ENCODE assay signal across 16 cellular contexts in the genomic region with DNA sequence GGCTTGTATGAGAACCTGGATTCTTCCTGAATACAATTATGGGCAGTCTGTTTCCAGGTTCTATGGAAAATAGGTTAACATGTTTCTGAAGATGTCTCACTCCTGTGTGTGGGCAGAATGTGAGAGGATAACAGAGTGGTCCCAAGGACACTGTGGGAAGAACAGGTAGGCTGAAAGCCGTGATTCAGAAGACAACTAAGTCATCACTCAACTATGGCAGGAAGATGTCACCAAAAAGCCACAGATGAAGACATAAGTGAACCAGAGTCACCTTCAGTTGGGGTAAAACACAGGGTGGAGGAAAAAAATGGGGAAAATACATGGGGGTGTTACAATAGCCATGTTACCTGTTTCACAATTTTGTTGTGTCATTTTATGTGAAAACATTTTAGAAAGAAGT.
DNase-seq lines count a peak whose midpoint lies in the region; ATAC-seq lines count a peak whose summit lies in the region.
"Had no signal": no experiment of that assay in that cellular context is flagged by ENCODE, and none has a peak within 500 bp of the region (broad histone marks: within the 10 kb centered on the region; RNA-seq: fewer than 3 reads in every experiment).

No MANE protein-coding gene starts in this region.

- peaks cover 13% of the 10 kb centered on the region for H3K36me3 Mint-ChIP-seq in activated CD4-positive, alpha-beta T cell treated with anti-CD3 and anti-CD28 coated beads, Interleukin-2, amount 10 ng/mL, durations not matched to agents 24 days and 14 days (ENCODE audit: low read depth)

- peak overlapping the region; percentile 70 for H3K27ac ChIP-seq in epithelial cell of prostate
- H3K27ac ChIP-seq in SJCRH30: no peak overlapping the region
- H3K27ac ChIP-seq: C4-2B, parathyroid adenoma had no signal

- DNase-seq in activated CD4-positive, alpha-beta T cell treated with anti-CD3 and anti-CD28 coated beads, Interleukin-2, amount 10 ng/mL, durations not matched to agents 24 days and 14 days: no peak
- DNase-seq in activated CD4-positive, alpha-beta T cell treated with anti-CD3 and anti-CD28 coated beads for 1 hour: no peak
- DNase-seq in epithelial cell of prostate (ENCODE audit: low read depth, low spot score) (no peak), SJCRH30 (no peak)
- DNase-seq: DMS79; effector memory CD4-positive, alpha-beta T cell; left colon; NCI-H1694 treated with DMSO at 0.1 percent for 48 hours; NCI-H446 treated with DMSO at 0.1 percent for 48 hours; SIG-M5 had no signal

- H3K27ac Mint-ChIP-seq in activated CD4-positive, alpha-beta T cell treated with anti-CD3 and anti-CD28 coated beads, Interleukin-2, amount 10 ng/mL, durations not matched to agents 24 days and 14 days: peak overlapping the region; percentile 78

- no peaks in the 10 kb centered on the region for H3K9me3 ChIP-seq in SJCRH30 (replicated peaks)

- H3K27me3 Mint-ChIP-seq in activated CD4-positive, alpha-beta T cell treated with anti-CD3 and anti-CD28 coated beads, Interleukin-2, amount 10 ng/mL, durations not matched to agents 24 days and 14 days: no peaks in the 10 kb centered on the region

- H3K4me1 Mint-ChIP-seq in activated CD4-positive, alpha-beta T cell treated with anti-CD3 and anti-CD28 coated beads, Interleukin-2, amount 10 ng/mL, durations not matched to agents 24 days and 14 days: peaks cover 43% of the 10 kb centered on the region

- H3K9me3 Mint-ChIP-seq in activated CD4-positive, alpha-beta T cell treated with anti-CD3 and anti-CD28 coated beads, Interleukin-2, amount 10 ng/mL, durations not matched to agents 24 days and 14 days: peaks cover 4% of the 10 kb centered on the region

- peak overlapping the region; percentile 36 for H3K4me3 Mint-ChIP-seq in activated CD4-positive, alpha-beta T cell treated with anti-CD3 and anti-CD28 coated beads, Interleukin-2, amount 10 ng/mL, durations not matched to agents 24 days and 14 days

- no peak overlapping the region for H3K4me3 ChIP-seq in SJCRH30

- no peaks in the 10 kb centered on the region for H3K27me3 ChIP-seq in SJCRH30

- H3K4me1 ChIP-seq in SJCRH30: no peaks in the 10 kb centered on the region
- H3K4me1 ChIP-seq: parathyroid adenoma had no signal

- no peaks in the 10 kb centered on the region for H3K36me3 ChIP-seq in SJCRH30

- intact Hi-C loops in activated CD4-positive, alpha-beta T cell treated with anti-CD3 and anti-CD28 coated beads, Interleukin-2, amount 10 ng/mL, durations not matched to agents 24 days and 14 days (cut with micrococcal nuclease): loop anchor here (1.0 to 10.0 kb wide), 3 partner anchors 48 to 439 kb away; a partner anchor contains a TSS

- ATAC-seq in GM19351 (IDR thresholded peaks at IDR 0.05; ENCODE audit: unreplicated experiment) (peak; percentile 42), HG03025 (IDR thresholded peaks at IDR 0.05; ENCODE audit: low FRiP score, unreplicated experiment) (peak; percentile 15), HG03108 (IDR thresholded peaks at IDR 0.05; ENCODE audit: unreplicated experiment) (no peak), GM21526 (IDR thresholded peaks at IDR 0.05; ENCODE audit: low FRiP score, unreplicated experiment) (no peak)

Comparison
In these comparisons a context has a peak if more than half of its experiments do, and no peak if none do; other contexts are left out.
1. ATAC-seq: peak in GM19351 (single experiment) and HG03025 (single experiment); none in HG03108 (single experiment) and GM21526 (single experiment).